ENCODE assay signal across 21 cellular contexts in the genomic region with DNA sequence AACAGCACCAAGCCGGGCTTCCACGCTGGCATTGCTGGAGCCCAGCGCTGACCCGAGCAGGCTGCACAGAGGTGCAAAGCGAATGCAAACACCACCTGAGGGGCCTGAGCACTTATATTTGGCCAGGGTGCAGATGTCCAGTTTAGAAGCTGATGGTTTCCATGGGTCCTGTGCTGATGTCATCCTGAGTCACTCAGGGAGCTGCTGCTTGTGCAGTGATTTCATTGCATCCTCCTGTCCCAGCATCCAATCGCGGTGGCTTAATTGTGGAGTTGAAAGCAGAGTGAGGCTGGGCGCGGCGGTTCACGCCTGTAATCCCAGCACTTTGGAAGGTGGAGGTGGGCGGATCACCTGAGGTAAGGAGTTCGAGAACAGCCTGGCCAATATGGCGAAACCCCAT.
DNase-seq lines count a peak whose midpoint lies in the region; ATAC-seq and TF ChIP-seq lines count a peak whose summit lies in the region.
"Had no signal": no experiment of that assay in that cellular context is flagged by ENCODE, and none has a peak within 500 bp of the region (broad histone marks: within the 10 kb centered on the region; RNA-seq: fewer than 3 reads in every experiment).

No MANE protein-coding gene starts in this region.

- no TSS peak for BruUV-seq in Caco-2 (replicated peaks; lab: Mats Ljungman, UMichigan)

- no peaks in the 10 kb centered on the region for H3K9me3 Mint-ChIP-seq in natural killer cell
- no peaks in the 10 kb centered on the region for H3K9me3 Mint-ChIP-seq in Caco-2 (ENCODE audit: unreplicated experiment)

- CTCF ChIA-PET in Caco-2 (lab: Charles Lee): no interaction called here

- H3K36me3 ChIP-seq in Caco-2 (ENCODE audit: control insufficient read depth, insufficient read depth, low read length): no peaks in the 10 kb centered on the region
- H3K36me3 ChIP-seq: BLaER1 treated with 17β-estradiol and CSF1 and Interleukin-3, amounts not matched to agents 10 nM and 100 nM; colonic mucosa; spleen; vagina; WERI-Rb-1 had no signal

- TF ChIP-seq CTCF in omental fat pad (IDR thresholded peaks at IDR 0.05) (no peak), natural killer cell (IDR thresholded peaks at IDR 0.05) (no peak), Caco-2 (IDR thresholded peaks at IDR 0.05; ENCODE audit: insufficient read depth in 1 of 2, low read depth in 1 of 2, low read length in 1 of 2, severe bottlenecking in 1 of 2, unreplicated experiment in 1 of 2) (no peak)

- intact Hi-C loops in natural killer cell (cut with micrococcal nuclease): no loop called here
- intact Hi-C loops in Caco-2 (cut with micrococcal nuclease; ENCODE audit: unreplicated experiment): no loop called here

- H3K27me3 Mint-ChIP-seq in natural killer cell (ENCODE audit: low read depth in 2 of 2): no peaks in the 10 kb centered on the region
- H3K27me3 Mint-ChIP-seq in Caco-2 (ENCODE audit: insufficient read depth, unreplicated experiment): no peaks in the 10 kb centered on the region

- H3K4me3 Mint-ChIP-seq in natural killer cell: no peak overlapping the region
- no peak overlapping the region for H3K4me3 Mint-ChIP-seq in Caco-2 (ENCODE audit: unreplicated experiment)

- POLR2A ChIA-PET in Caco-2 (lab: Charles Lee): no interaction called here

- H3K4me3 ChIP-seq in Caco-2 (ENCODE audit: low read depth, low read length): no peak overlapping the region
- H3K4me3 ChIP-seq: BLaER1 treated with 17β-estradiol and CSF1 and Interleukin-3, amounts not matched to agents 10 nM and 100 nM; colonic mucosa; PC-9; spleen; vagina had no signal

- H3K9me3 ChIP-seq in Caco-2: no peaks in the 10 kb centered on the region
- H3K9me3 ChIP-seq: colonic mucosa, spleen, vagina had no signal

- no peaks in the 10 kb centered on the region for H3K27me3 ChIP-seq in Caco-2 (replicated peaks; ENCODE audit: control insufficient read depth, insufficient read depth, low read length)
- H3K27me3 ChIP-seq: BLaER1 treated with 17β-estradiol and CSF1 and Interleukin-3, amounts not matched to agents 10 nM and 100 nM; colonic mucosa; spleen; vagina had no signal

- H3K4me1 Mint-ChIP-seq in natural killer cell (no peaks in the 10 kb centered on the region), Caco-2 (ENCODE audit: low read depth, unreplicated experiment) (no peaks in the 10 kb centered on the region)

- DNase-seq in EH (ENCODE audit: low read depth): peak; percentile 64
- peak; percentile 56 for DNase-seq in LHCN-M2 (ENCODE audit: low read depth)
- DNase-seq in dermis blood vessel endothelial cell: peak; percentile 13
- no peak for DNase-seq in omental fat pad (ENCODE audit: low spot score)
- DNase-seq in activated CD8-positive, alpha-beta memory T cell treated with anti-CD3 and anti-CD28 coated beads for 24 hours: no peak
- no peak for DNase-seq in natural killer cell
- no peak for DNase-seq in occipital lobe (lab: John Stamatoyannopoulos, UW)
- DNase-seq in Caco-2: no peak
- DNase-seq: colonic mucosa; DMS79; head of caudate nucleus; left colon; MV-4-11; NCI-H2081 treated with DMSO at 0.1 percent for 48 hours; NCI-H69; PC-9; spleen; stimulated activated naive CD4-positive, alpha-beta T cell treated with Interleukin-2 at 50 U/mL for 16 hours; WERI-Rb-1 had no signal

- ATAC-seq in omental fat pad (ENCODE audit: low FRiP score) (peak; percentile 43), natural killer cell (no peak)
- ATAC-seq: left colon had no signal

- H3K36me3 Mint-ChIP-seq in natural killer cell (no peaks in the 10 kb centered on the region), Caco-2 (ENCODE audit: insufficient read depth, unreplicated experiment) (no peaks in the 10 kb centered on the region)

- H3K4me1 ChIP-seq in Caco-2: no peaks in the 10 kb centered on the region
- H3K4me1 ChIP-seq: colonic mucosa had no signal

- no peak overlapping the region for H3K27ac Mint-ChIP-seq in natural killer cell
- no peak overlapping the region for H3K27ac Mint-ChIP-seq in Caco-2 (ENCODE audit: unreplicated experiment)

Comparison
In these comparisons a context has a peak if more than half of its experiments do, and no peak if none do; other contexts are left out.
1. DNase-seq: peak in EH (single experiment), LHCN-M2 (single experiment) and dermis blood vessel endothelial cell (single experiment); none in omental fat pad (single experiment), activated CD8-positive, alpha-beta memory T cell treated with anti-CD3 and anti-CD28 coated beads for 24 hours (single experiment), natural killer cell (single experiment), occipital lobe (single experiment) and Caco-2 (0 of 2).